In genomic region chrX:55098691-55099090, GRCh38 we compare ENCODE assay signal across 35 cellular contexts. TPM values are rescaled to one million over a fixed set of nuclear protein-coding genes. Genes with fewer than 3 reads are reported as not detected.
"Had no signal": no experiment of that assay in that cellular context is flagged by ENCODE, and none has a peak within 500 bp of the region (broad histone marks: within the 10 kb centered on the region; RNA-seq: fewer than 3 reads in every experiment).

No MANE protein-coding gene starts in this region.

- H3K9me3 Mint-ChIP-seq: naive B cell; naive thymus-derived CD8-positive, alpha-beta T cell; natural killer cell treated with Interleukin-12 subunit alpha and Interleukin-12 subunit beta and Interleukin-15 and Interleukin-18, amount 100 ng/mL, for 72 hours; neural progenitor cell; stimulated activated memory B cell treated with anti-CD40 and anti-IgM and Interleukin-4, amounts not matched to agents 10 μg/mL and 1 μg/mL and 100 μg/mL, for 72 hours; stimulated activated naive CD8-positive, alpha-beta T cell treated with anti-CD3 and anti-CD28 coated beads, Interleukin-15, amount 100 ng/mL, for 72 hours; type B pancreatic cell had no signal

- H3K4me1 ChIP-seq: neural progenitor cell, parathyroid adenoma, psoas muscle, spleen, suprapubic skin, testis, tibial artery, transverse colon, upper lobe of right lung, uterus had no signal

- H3K4me2 ChIP-seq: neural progenitor cell, smooth muscle cell had no signal

- H3K27ac Mint-ChIP-seq: naive B cell; naive thymus-derived CD8-positive, alpha-beta T cell; natural killer cell treated with Interleukin-12 subunit alpha and Interleukin-12 subunit beta and Interleukin-15 and Interleukin-18, amount 100 ng/mL, for 72 hours; neural progenitor cell; stimulated activated memory B cell treated with anti-CD40 and anti-IgM and Interleukin-4, amounts not matched to agents 10 μg/mL and 1 μg/mL and 100 μg/mL, for 72 hours; stimulated activated naive CD8-positive, alpha-beta T cell treated with anti-CD3 and anti-CD28 coated beads, Interleukin-15, amount 100 ng/mL, for 72 hours; type B pancreatic cell had no signal

- H3K9me3 ChIP-seq: ovary, psoas muscle, spleen, suprapubic skin, testis, tibial artery, transverse colon, upper lobe of right lung, uterus had no signal

- H3K4me1 Mint-ChIP-seq: naive B cell; naive thymus-derived CD8-positive, alpha-beta T cell; neural progenitor cell; stimulated activated memory B cell treated with anti-CD40 and anti-IgM and Interleukin-4, amounts not matched to agents 10 μg/mL and 1 μg/mL and 100 μg/mL, for 72 hours; stimulated activated naive CD8-positive, alpha-beta T cell treated with anti-CD3 and anti-CD28 coated beads, Interleukin-15, amount 100 ng/mL, for 72 hours had no signal

- DNase-seq: naive B cell; naive thymus-derived CD8-positive, alpha-beta T cell; occipital lobe; ovary; posterior cingulate gyrus; psoas muscle; spleen; stimulated activated CD4-positive, alpha-beta T cell treated with anti-CD3 and anti-CD28 coated beads, Interleukin-12 subunit alpha, Interleukin-12 subunit beta, amount 100 ng/mL, for 4 hours; stimulated activated CD4-positive, alpha-beta T cell treated with anti-CD3 and anti-CD28 coated beads, Interleukin-1b, Interleukin-23, amount 100 ng/mL, for 48 hours; stimulated activated CD4-positive, alpha-beta T cell treated with anti-CD3 and anti-CD28 coated beads, Interleukin-4, amount 100 ng/mL, for 1 hour; stimulated activated CD4-positive, alpha-beta T cell treated with anti-CD3 and anti-CD28 coated beads, Interleukin-4, amount 100 ng/mL, for 4 hours; stimulated activated CD8-positive, alpha-beta memory T cell treated with anti-CD3 and anti-CD28 coated beads, Interleukin-4, amount 100 ng/mL, for 48 hours; stimulated activated naive CD4-positive, alpha-beta T cell; stimulated activated naive CD8-positive, alpha-beta T cell treated with anti-CD3 and anti-CD28 coated beads, Interleukin-15, amount 100 ng/mL, for 72 hours; stimulated activated naive CD8-positive, alpha-beta T cell treated with anti-CD3 and anti-CD28 coated beads, Interleukin-15, Interleukin-2, amounts not matched to agents 100 U/mL and 50 U/mL, for 24 hours; substantia nigra; testis; tibial artery; transverse colon; upper lobe of right lung; uterus had no signal

- H3K79me2 ChIP-seq: parathyroid adenoma had no signal

- H3K9ac ChIP-seq: neural progenitor cell, parathyroid adenoma had no signal

- H3K27me3 ChIP-seq: neural progenitor cell, ovary, suprapubic skin, testis, tibial artery, transverse colon, upper lobe of right lung, uterus had no signal

- H3K4me3 ChIP-seq: neural progenitor cell, ovary, psoas muscle, skin epidermis, smooth muscle cell, spleen, suprapubic skin, testis, tibial artery, transverse colon, upper lobe of right lung, uterus had no signal

- H3K27me3 Mint-ChIP-seq: stimulated activated memory B cell treated with anti-CD40 and anti-IgM and Interleukin-4, amounts not matched to agents 10 μg/mL and 1 μg/mL and 100 μg/mL, for 72 hours; stimulated activated naive CD8-positive, alpha-beta T cell treated with anti-CD3 and anti-CD28 coated beads, Interleukin-15, amount 100 ng/mL, for 72 hours; type B pancreatic cell had no signal

- H3K4me3 Mint-ChIP-seq: naive B cell; naive thymus-derived CD8-positive, alpha-beta T cell; natural killer cell treated with Interleukin-12 subunit alpha and Interleukin-12 subunit beta and Interleukin-15 and Interleukin-18, amount 100 ng/mL, for 72 hours; neural progenitor cell; stimulated activated memory B cell treated with anti-CD40 and anti-IgM and Interleukin-4, amounts not matched to agents 10 μg/mL and 1 μg/mL and 100 μg/mL, for 72 hours; stimulated activated naive CD8-positive, alpha-beta T cell treated with anti-CD3 and anti-CD28 coated beads, Interleukin-15, amount 100 ng/mL, for 72 hours; type B pancreatic cell had no signal

- H3K36me3 ChIP-seq: neural progenitor cell, ovary, spleen, suprapubic skin, tibial artery, transverse colon, upper lobe of right lung, uterus had no signal

- H3K36me3 Mint-ChIP-seq: naive B cell; naive thymus-derived CD8-positive, alpha-beta T cell; natural killer cell treated with Interleukin-12 subunit alpha and Interleukin-12 subunit beta and Interleukin-15 and Interleukin-18, amount 100 ng/mL, for 72 hours; neural progenitor cell; stimulated activated memory B cell treated with anti-CD40 and anti-IgM and Interleukin-4, amounts not matched to agents 10 μg/mL and 1 μg/mL and 100 μg/mL, for 72 hours; type B pancreatic cell had no signal

- H3K27ac ChIP-seq: neural progenitor cell, ovary, parathyroid adenoma, psoas muscle, skin epidermis, spleen, suprapubic skin, testis, tibial artery, transverse colon, upper lobe of right lung, uterus had no signal

- H2AFZ ChIP-seq: neural progenitor cell, parathyroid adenoma had no signal

RNA-seq across cellular contexts. Expression of gene PAGE2, which starts 9.9 kb away (rescaled TPM):
- total RNA-seq: naive thymus-derived CD8-positive, alpha-beta T cell; natural killer cell treated with Interleukin-12 subunit alpha and Interleukin-12 subunit beta and Interleukin-15 and Interleukin-18, amount 100 ng/mL, for 72 hours; occipital lobe; osteoblast; ovary; psoas muscle; renal cortical epithelial cell; right cardiac atrium; sciatic nerve; smooth muscle cell; spleen; suprapubic skin; transverse colon; upper lobe of right lung; urinary bladder; uterus had no signal
- polyA plus RNA-seq: naive thymus-derived CD8-positive, alpha-beta T cell; neural cell; ovary; psoas muscle; right cardiac atrium; smooth muscle cell; urinary bladder had no signal

RNA-seq across cellular contexts. Expression of gene PAGE2B, which starts 23.9 kb away (rescaled TPM):
- total RNA-seq: natural killer cell treated with Interleukin-12 subunit alpha and Interleukin-12 subunit beta and Interleukin-15 and Interleukin-18, amount 100 ng/mL, for 72 hours; occipital lobe; osteoblast; psoas muscle; renal cortical epithelial cell; right cardiac atrium; sciatic nerve; smooth muscle cell; suprapubic skin; upper lobe of right lung; urinary bladder; uterus had no signal
- polyA plus RNA-seq: naive thymus-derived CD8-positive, alpha-beta T cell; neural cell; ovary; psoas muscle; right cardiac atrium; smooth muscle cell; urinary bladder had no signal
